ENCODE assay signal across 4 cellular contexts in the genomic region with DNA sequence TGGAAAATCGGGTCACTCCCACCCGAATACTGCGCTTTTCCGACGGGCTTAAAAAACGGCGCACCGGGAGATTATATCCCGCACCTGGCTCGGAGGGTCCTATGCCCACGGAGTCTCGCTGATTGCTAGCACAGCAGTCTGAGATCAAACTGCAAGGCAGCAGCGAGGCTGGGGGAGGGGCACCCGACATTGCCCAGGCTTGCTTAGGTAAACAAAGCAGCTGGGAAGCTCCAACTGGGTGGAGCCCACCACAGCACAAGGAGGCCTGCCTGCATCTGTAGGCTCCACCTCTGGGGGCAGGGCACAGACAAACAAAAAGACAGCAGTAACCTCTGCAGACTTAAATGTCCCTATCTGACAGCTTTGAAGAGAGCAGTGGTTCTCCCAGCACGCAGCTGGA. TPM values are rescaled to one million over a fixed set of nuclear protein-coding genes. Genes with fewer than 3 reads are reported as not detected.
"Had no signal": no experiment of that assay in that cellular context is flagged by ENCODE, and none has a peak within 500 bp of the region (broad histone marks: within the 10 kb centered on the region; RNA-seq: fewer than 3 reads in every experiment).

No MANE protein-coding gene starts in this region.

RNA-seq across cellular contexts. Expression of gene OTP, which starts 29.6 kb away (rescaled TPM):
- total RNA-seq: HT-29, HT1080, IMR-90 had no signal
- polyA plus RNA-seq: IgD-negative memory B cell, IMR-90 had no signal
